27 cellular contexts compared by ENCODE assay signal in the genomic region with DNA sequence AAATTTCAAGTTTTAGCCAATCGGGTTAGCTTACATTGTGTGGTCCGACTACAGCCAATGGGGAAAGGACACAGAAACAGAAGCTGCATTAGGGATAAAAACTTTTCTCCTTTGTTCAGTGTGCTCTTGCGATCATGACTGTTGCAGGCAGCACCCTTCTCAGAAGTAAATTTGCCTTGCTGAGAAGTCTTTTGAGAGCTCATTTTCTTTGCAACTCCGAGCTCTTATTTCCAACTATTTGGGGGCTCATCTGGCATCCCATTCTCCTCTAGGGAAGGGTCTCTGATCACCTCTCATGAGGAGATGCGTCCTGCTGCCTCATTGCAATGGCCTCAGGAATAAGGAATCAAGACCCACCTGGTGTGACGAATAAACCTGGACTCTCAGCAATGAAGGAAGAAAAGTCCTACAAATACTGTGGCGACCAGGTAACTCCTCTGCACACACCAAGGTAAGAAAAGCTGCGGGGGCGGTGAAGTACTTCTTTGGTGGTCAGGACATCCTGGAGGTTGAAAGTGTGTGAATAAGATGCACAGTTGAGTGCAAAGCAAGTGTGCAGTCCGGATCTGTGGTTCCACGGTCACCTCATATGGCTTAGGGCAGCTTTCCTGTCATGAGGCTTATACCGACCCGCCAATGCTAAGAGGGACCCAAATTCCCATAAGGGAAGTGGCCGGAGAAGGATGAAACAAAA. TPM values are rescaled to one million over a fixed set of nuclear protein-coding genes. Genes with fewer than 3 reads are reported as not detected.
DNase-seq lines count a peak whose midpoint lies in the region; ATAC-seq, FAIRE-seq and TF ChIP-seq lines count a peak whose summit lies in the region.
"Had no signal": no experiment of that assay in that cellular context is flagged by ENCODE, and none has a peak within 500 bp of the region (broad histone marks: within the 10 kb centered on the region; RNA-seq: fewer than 3 reads in every experiment).

No MANE protein-coding gene starts in this region.

- no peaks in the 10 kb centered on the region for H3K4me1 ChIP-seq in K562 (replicated peaks in 1 of 2; ENCODE audit: control insufficient read depth in 2 of 2, insufficient read depth in 2 of 2, low read length in 2 of 2)
- peaks cover 0 to 20% (median 5%) of the 10 kb centered on the region in 9 donors for H3K4me1 ChIP-seq in heart right ventricle
- H3K4me1 ChIP-seq: Caco-2, prostate gland had no signal

- H2AFZ ChIP-seq in K562 (ENCODE audit: low read depth, low read length) = no peak overlapping the region

- ATAC-seq in K562 (no peak), heart right ventricle (no peak), HG03045 (IDR thresholded peaks at IDR 0.05; ENCODE audit: unreplicated experiment) (no peak)
- ATAC-seq: activated CD4-positive, CD25-positive, alpha-beta regulatory T cell treated with anti-CD3 and anti-CD28 coated beads, Interleukin-2, amount 50 U/mL, for 24 hours; activated CD8-positive, alpha-beta T cell treated with anti-CD3 and anti-CD28 coated beads for 36 hours; stimulated activated naive CD8-positive, alpha-beta T cell treated with anti-CD3 and anti-CD28 coated beads, Interleukin-15, Interleukin-2, amounts not matched to agents 100 U/mL and 50 U/mL, for 24 hours had no signal

- CTCF ChIA-PET in K562 (lab: Yijun Ruan, JAX; ENCODE audit: low intra/inter-chr PET ratio) = no interaction called here

- no peaks in the 10 kb centered on the region for H3K27me3 ChIP-seq in H7 (ENCODE audit: control insufficient read depth, insufficient read depth, low read length)
- H3K27me3 ChIP-seq in K562 (ENCODE audit: control insufficient read depth in 2 of 2, insufficient read depth in 2 of 2, low read length in 2 of 2) = no peaks in the 10 kb centered on the region
- no peaks in the 10 kb centered on the region for H3K27me3 ChIP-seq in heart right ventricle
- H3K27me3 ChIP-seq in WERI-Rb-1 (ENCODE audit: insufficient read depth, low read depth, severe bottlenecking) = no peaks in the 10 kb centered on the region
- H3K27me3 ChIP-seq: neutrophil, testis had no signal

- TF ChIP-seq EP300 in K562 (IDR thresholded peaks at IDR 0.05; ENCODE audit: low read length) = no peak

- DNase-seq in H7 = no peak
- peak; percentile 8 for DNase-seq in MV-4-11 (lab: John Stamatoyannopoulos, UW)
- DNase-seq in K562 (ENCODE audit: extremely low read depth in 1 of 4, low spot score in 3 of 4) = no peak
- peak; percentile 28 for DNase-seq in left kidney (ENCODE audit: low read depth, low spot score)
- no peak for DNase-seq in heart right ventricle
- no peak for DNase-seq in WERI-Rb-1
- DNase-seq: activated CD8-positive, alpha-beta T cell treated with anti-CD3 and anti-CD28 coated beads for 36 hours; C1 segment of cervical spinal cord; Caco-2; caudate nucleus; NCI-H1105 treated with DMSO at 0.1 percent for 48 hours; NCI-H1930; NCI-H345; NCI-H748 treated with DMSO at 0.1 percent for 48 hours; stimulated activated CD4-positive, alpha-beta T cell treated with anti-CD3 and anti-CD28 coated beads, Interleukin-15, amount 100 ng/mL, for 24 hours; stimulated activated naive CD8-positive, alpha-beta T cell treated with anti-CD3 and anti-CD28 coated beads, Interleukin-15, Interleukin-2, amounts not matched to agents 100 U/mL and 50 U/mL, for 24 hours; testis had no signal

- in situ Hi-C loops in K562 (cut with MboI) = no loop called here

- intact Hi-C loops in K562 (cut with micrococcal nuclease) (no loop called here), heart right ventricle (cut with DNase I) (no loop called here)

- no peaks in the 10 kb centered on the region for H3K79me2 ChIP-seq in K562 (ENCODE audit: control insufficient read depth, insufficient read depth, low read length)

- no peak for FAIRE-seq in K562 (lab: Jason Lieb, UNC)
- FAIRE-seq: TTC549, urothelium cell line had no signal

- WGBS in K562 (ENCODE audit: insufficient coverage, low coverage, missing lambda C conversion rate) = 87% methylated on average over 14 of the region's 14 CpGs
- WGBS in heart right ventricle, 2 donors = 94 to 96% methylated on average over 14 of the region's 14 CpGs

- no peaks in the 10 kb centered on the region for H3K9me1 ChIP-seq in K562 (ENCODE audit: control insufficient read depth, insufficient read depth, low read length)

- H3K36me3 ChIP-seq in H7 (replicated peaks; ENCODE audit: control insufficient read depth, insufficient read depth, low read length) = peaks cover 4% of the 10 kb centered on the region
- H3K36me3 ChIP-seq in K562 (ENCODE audit: control insufficient read depth, insufficient read depth, low read length) = peaks cover 26% of the 10 kb centered on the region
- peaks cover 0 to 60% (median 32%) of the 10 kb centered on the region in 9 donors for H3K36me3 ChIP-seq in heart right ventricle
- H3K36me3 ChIP-seq in WERI-Rb-1 = peaks cover 37% of the 10 kb centered on the region
- H3K36me3 ChIP-seq: prostate gland had no signal

- no peak for TF ChIP-seq RAD21 in K562 (CRISPR knock-in tag; conservative IDR thresholded peaks at IDR 0.05 in 1 of 2, IDR thresholded peaks at IDR 0.05 in 1 of 2)

- H3K27ac ChIP-seq in K562 (ENCODE audit: extremely low read depth, low read depth, low read length) (no peak overlapping the region), heart right ventricle (peak overlapping the region in 1 of 10 donors; percentile 75), WERI-Rb-1 (no peak overlapping the region)
- H3K27ac ChIP-seq: neutrophil, prostate gland, RWPE1, SK-N-MC, testis had no signal

- no TSS peak for BruUV-seq in K562 (replicated peaks; lab: Mats Ljungman, UMichigan)

- POLR2A ChIA-PET in K562 (lab: Yijun Ruan, JAX) = interaction anchor here (0.6 to 2.8 kb wide), 2 partner anchors 10 to 261 kb away, joined by 3 to 11 read pairs; no protein-coding TSS in a partner anchor

- no peak overlapping the region for H3K9ac ChIP-seq in K562 (ENCODE audit: insufficient read depth in 1 of 2, low read depth in 2 of 2, low read length in 2 of 2)

- no peak for TF ChIP-seq CTCF in K562 (IDR thresholded peaks at IDR 0.05 in 2 of 3, conservative IDR thresholded peaks at IDR 0.05 in 1 of 3; ENCODE audit: insufficient read depth in 2 of 3, low read depth in 1 of 3, low read length in 3 of 3)
- no peak for TF ChIP-seq CTCF in heart right ventricle (IDR thresholded peaks at IDR 0.05)
- TF ChIP-seq CTCF in WERI-Rb-1 (IDR thresholded peaks at IDR 0.05; ENCODE audit: low read depth, low read length) = no peak

- H3K4me2 ChIP-seq in K562 (ENCODE audit: insufficient read depth, low read length) = no peak overlapping the region

- H3K9me3 ChIP-seq in K562 (replicated peaks; ENCODE audit: control insufficient read depth, insufficient read depth, low read depth, low read length) (peaks cover 2% of the 10 kb centered on the region; the same call in 1 of the 2 replicates), heart right ventricle (peaks cover 0 to 33% (median 11%) of the 10 kb centered on the region in 11 donors), WERI-Rb-1 (ENCODE audit: severe bottlenecking) (peaks cover 12% of the 10 kb centered on the region)
- H3K9me3 ChIP-seq: neutrophil, prostate gland, testis had no signal

- no peak for TF ChIP-seq POLR2A in K562 (conservative IDR thresholded peaks at IDR 0.05)

- H3K4me3 ChIP-seq in H7 (ENCODE audit: insufficient read depth, low read depth, low read length) (peak overlapping the region; percentile 6; the same call in 1 of the 2 replicates), K562 (no peak overlapping the region), heart right ventricle (no peak overlapping the region), WERI-Rb-1 (ENCODE audit: low read depth, low read length) (no peak overlapping the region)
- H3K4me3 ChIP-seq: prostate gland, SK-N-MC, testis had no signal

- no peaks in the 10 kb centered on the region for H4K20me1 ChIP-seq in K562 (replicated peaks; ENCODE audit: control insufficient read depth, insufficient read depth, low read length)

RNA-seq across cellular contexts. Expression of gene CNOT8, which starts 20.4 kb away (rescaled TPM):
- total RNA-seq in H7 (2014; rRNA removed; shearing (Covaris generic)) = 63.3 and 96.3 TPM in 2 replicates
- total RNA-seq in K562 (2011; cell fraction: chromatin; rRNA removed; ENCODE audit: low replicate concordance) = 33.1 and 62.7 TPM in 2 replicates
- 21.3 and 25.4 TPM in 2 replicates for total RNA-seq in K562 (2011; cell fraction: nucleolus; rRNA removed)
- 30.8 and 33.4 TPM in 2 replicates for total RNA-seq in K562 (2011; cell fraction: nucleoplasm; rRNA removed)
- total RNA-seq in K562 (2014; rRNA removed) = 52.6 and 55.4 TPM in 2 replicates
- 53.6 and 64.3 TPM in 2 replicates for total RNA-seq in K562 (2014; rRNA removed; fragmentation: Illumina TruSeq; extraction: Trizol)
- total RNA-seq in K562 (2015; rRNA removed; fragmentation: Illumina TruSeq; extraction: Trizol) = 40.2 and 42.0 TPM in 2 replicates
- total RNA-seq in K562 (2021) = 47.7 and 51.8 TPM in 2 replicates
- 67.7 and 68.9 TPM in 2 replicates for polyA plus RNA-seq in K562 (2011; rRNA removed)
- polyA plus RNA-seq in K562 (2011; cell fraction: cytosol; rRNA removed) = 39.2 and 66.3 TPM in 2 replicates
- 28.0 and 43.7 TPM in 2 replicates for polyA plus RNA-seq in K562 (2011; cell fraction: nucleus; rRNA removed)
- polyA plus RNA-seq in K562 (2012) = 37.9 and 38.1 TPM in 2 replicates
- 56.6 and 60.5 TPM in 2 replicates for polyA plus RNA-seq in K562 (2014; fragmentation: Illumina TruSeq; extraction: Trizol)
- polyA plus RNA-seq in K562 (2014; fragmentation: Nextera tagmentation; extraction: Ambion mirVana) = 10 to 100 TPM; 15.2 to 17.5 TPM
- 49.7 and 52.1 TPM in 2 replicates for polyA plus RNA-seq in K562 (2014; rRNA removed)
- polyA minus RNA-seq in K562 (2011; rRNA and poly(A)+ RNA removed) = 83.4 and 86.5 TPM in 2 replicates
- polyA minus RNA-seq in K562 (2011; cell fraction: cytosol; rRNA and poly(A)+ RNA removed) = 24.7 and 34.5 TPM in 2 replicates
- 10.9 and 20.1 TPM in 2 replicates for polyA minus RNA-seq in K562 (2011; cell fraction: nucleus; rRNA and poly(A)+ RNA removed)
- total RNA-seq in heart right ventricle = 10 to 100 TPM; 20.9 to 29.8 (median 21.9) TPM
- polyA plus RNA-seq in heart right ventricle = 10 to 100 TPM; 22.2 to 24.4 TPM

RNA-seq across cellular contexts. Expression of gene FAXDC2, which starts 28.4 kb away (rescaled TPM):
- 2.6 and 9.6 TPM in 2 replicates for total RNA-seq in H7 (2014; rRNA removed; shearing (Covaris generic))
- total RNA-seq in K562 (2011; cell fraction: chromatin; rRNA removed; ENCODE audit: low replicate concordance) = 48.9 and 53.4 TPM in 2 replicates
- total RNA-seq in K562 (2011; cell fraction: nucleolus; rRNA removed) = 32.5 and 34.2 TPM in 2 replicates
- 47.6 and 48.8 TPM in 2 replicates for total RNA-seq in K562 (2011; cell fraction: nucleoplasm; rRNA removed)
- 9.8 and 12.1 TPM in 2 replicates for total RNA-seq in K562 (2014; rRNA removed)
- 14.3 and 16.2 TPM in 2 replicates for total RNA-seq in K562 (2014; rRNA removed; fragmentation: Illumina TruSeq; extraction: Trizol)
- 6.2 and 7.4 TPM in 2 replicates for total RNA-seq in K562 (2015; rRNA removed; fragmentation: Illumina TruSeq; extraction: Trizol)
- total RNA-seq in K562 (2021) = 12.0 and 13.1 TPM in 2 replicates
- polyA plus RNA-seq in K562 (2011; rRNA removed) = 21.4 and 24.0 TPM in 2 replicates
- polyA plus RNA-seq in K562 (2011; cell fraction: cytosol; rRNA removed) = 28.0 and 29.5 TPM in 2 replicates
- polyA plus RNA-seq in K562 (2011; cell fraction: nucleus; rRNA removed) = 39.8 and 42.0 TPM in 2 replicates
- 14.7 and 16.6 TPM in 2 replicates for polyA plus RNA-seq in K562 (2012)
- polyA plus RNA-seq in K562 (2014; fragmentation: Illumina TruSeq; extraction: Trizol) = 23.7 and 30.0 TPM in 2 replicates
- polyA plus RNA-seq in K562 (2014; fragmentation: Nextera tagmentation; extraction: Ambion mirVana) = 1 to 10 TPM; 2.4 to 3.5 TPM
- 9.9 and 13.8 TPM in 2 replicates for polyA plus RNA-seq in K562 (2014; rRNA removed)
- 25.9 and 26.6 TPM in 2 replicates for polyA minus RNA-seq in K562 (2011; rRNA and poly(A)+ RNA removed)
- 15.1 and 17.7 TPM in 2 replicates for polyA minus RNA-seq in K562 (2011; cell fraction: cytosol; rRNA and poly(A)+ RNA removed)
- 12.1 and 15.7 TPM in 2 replicates for polyA minus RNA-seq in K562 (2011; cell fraction: nucleus; rRNA and poly(A)+ RNA removed)
- 10 to 100 TPM; 13.9 to 31.5 (median 21.5) TPM for total RNA-seq in heart right ventricle
- polyA plus RNA-seq in heart right ventricle = 10 to 100 TPM in 1 of 2 donors, 1 to 10 TPM in 1; 4.8 to 17.6 TPM
- total RNA-seq: activated CD8-positive, alpha-beta T cell treated with anti-CD3 and anti-CD28 coated beads for 36 hours; activated T-helper 2 cell treated with anti-CD3 and anti-CD28 coated beads, Interferon-gamma antibody, Interleukin-2, Interleukin-4, amounts not matched to agents 10 μg/mL and 5 μg/mL and 100 μg/mL, durations not matched to agents 14 hours and 24 hours and 36 hours; T-helper 1 cell treated with Interleukin-12 subunit alpha and Interleukin-12 subunit beta and Interleukin-4 antibody, amounts not matched to agents 30 ng/mL and 1 ng/mL, for 36 hours had no signal

RNA-seq across cellular contexts. Expression of gene GEMIN5, which starts 59.2 kb away (rescaled TPM):
- total RNA-seq in H7 (2014; rRNA removed; shearing (Covaris generic)) = 33.2 and 38.4 TPM in 2 replicates
- total RNA-seq in K562 (2011; cell fraction: chromatin; rRNA removed; ENCODE audit: low replicate concordance) = 28.3 and 36.3 TPM in 2 replicates
- 12.5 and 14.3 TPM in 2 replicates for total RNA-seq in K562 (2011; cell fraction: nucleolus; rRNA removed)
- total RNA-seq in K562 (2011; cell fraction: nucleoplasm; rRNA removed) = 16.5 and 16.6 TPM in 2 replicates
- 34.7 and 46.8 TPM in 2 replicates for total RNA-seq in K562 (2014; rRNA removed)
- total RNA-seq in K562 (2014; rRNA removed; fragmentation: Illumina TruSeq; extraction: Trizol) = 38.9 and 41.7 TPM in 2 replicates
- total RNA-seq in K562 (2015; rRNA removed; fragmentation: Illumina TruSeq; extraction: Trizol) = 46.9 and 48.2 TPM in 2 replicates
- 41.3 and 44.4 TPM in 2 replicates for total RNA-seq in K562 (2021)
- polyA plus RNA-seq in K562 (2011; rRNA removed) = 15.1 and 19.8 TPM in 2 replicates
- polyA plus RNA-seq in K562 (2011; cell fraction: cytosol; rRNA removed) = 14.7 and 18.6 TPM in 2 replicates
- 15.4 and 22.1 TPM in 2 replicates for polyA plus RNA-seq in K562 (2011; cell fraction: nucleus; rRNA removed)
- polyA plus RNA-seq in K562 (2012) = 12.7 and 19.7 TPM in 2 replicates
- polyA plus RNA-seq in K562 (2014; fragmentation: Illumina TruSeq; extraction: Trizol) = 28.4 and 36.8 TPM in 2 replicates
- 10 to 100 TPM; 10.3 to 15.0 TPM for polyA plus RNA-seq in K562 (2014; fragmentation: Nextera tagmentation; extraction: Ambion mirVana)
- 19.9 and 22.6 TPM in 2 replicates for polyA plus RNA-seq in K562 (2014; rRNA removed)
- 37.3 and 43.7 TPM in 2 replicates for polyA minus RNA-seq in K562 (2011; rRNA and poly(A)+ RNA removed)
- 22.1 and 34.6 TPM in 2 replicates for polyA minus RNA-seq in K562 (2011; cell fraction: cytosol; rRNA and poly(A)+ RNA removed)
- 11.2 and 15.7 TPM in 2 replicates for polyA minus RNA-seq in K562 (2011; cell fraction: nucleus; rRNA and poly(A)+ RNA removed)
- total RNA-seq in heart right ventricle = 10 to 100 TPM; 12.7 to 18.5 (median 16.0) TPM
- polyA plus RNA-seq in heart right ventricle = 1 to 10 TPM; 4.1 to 5.3 TPM

Comparison
In these comparisons a context has a peak if more than half of its experiments do, and no peak if none do; other contexts are left out.
1. DNase-seq: peak in MV-4-11 (single experiment) and left kidney (single experiment); none in H7 (single experiment), K562 (0 of 4), heart right ventricle (0 of 2) and WERI-Rb-1 (single experiment).